ENCODE assay signal across 23 cellular contexts in genomic region chr5:33764786-33765185, GRCh38.
"Had no signal": no experiment of that assay in that cellular context is flagged by ENCODE, and none has a peak within 500 bp of the region (broad histone marks: within the 10 kb centered on the region; RNA-seq: fewer than 3 reads in every experiment).

No MANE protein-coding gene starts in this region.

- H3K4me1 Mint-ChIP-seq: activated CD4-positive, alpha-beta T cell treated with anti-CD3 and anti-CD28 coated beads, Interleukin-2, amount 10 ng/mL, durations not matched to agents 7 days and 5 days; activated CD8-positive, alpha-beta memory T cell treated with anti-CD3 and anti-CD28 coated beads, Interleukin-2, amount 10 ng/mL, durations not matched to agents 7 days and 5 days; activated naive CD4-positive, alpha-beta T cell treated with anti-CD3 and anti-CD28 coated beads, Interleukin-2, amount 10 ng/mL, durations not matched to agents 7 days and 5 days; immature natural killer cell; stimulated activated naive B cell treated with anti-CD40 and anti-IgM and Interleukin-4, amounts not matched to agents 10 μg/mL and 1 μg/mL and 100 μg/mL, for 72 hours had no signal

- H3K27ac Mint-ChIP-seq: activated CD4-positive, alpha-beta T cell treated with anti-CD3 and anti-CD28 coated beads, Interleukin-2, amount 10 ng/mL, durations not matched to agents 7 days and 5 days; activated CD8-positive, alpha-beta memory T cell treated with anti-CD3 and anti-CD28 coated beads, Interleukin-2, amount 10 ng/mL, durations not matched to agents 7 days and 5 days; activated CD8-positive, alpha-beta T cell treated with anti-CD3 and anti-CD28 coated beads for 36 hours; activated naive CD4-positive, alpha-beta T cell treated with anti-CD3 and anti-CD28 coated beads, Interleukin-2, amount 10 ng/mL, durations not matched to agents 7 days and 5 days; immature natural killer cell; nephron; stimulated activated naive B cell treated with anti-CD40 and anti-IgM and Interleukin-4, amounts not matched to agents 10 μg/mL and 1 μg/mL and 100 μg/mL, for 72 hours had no signal

- H3K27me3 Mint-ChIP-seq: activated CD8-positive, alpha-beta T cell treated with anti-CD3 and anti-CD28 coated beads for 36 hours had no signal

- H3K36me3 Mint-ChIP-seq: activated CD8-positive, alpha-beta memory T cell treated with anti-CD3 and anti-CD28 coated beads, Interleukin-2, amount 10 ng/mL, durations not matched to agents 7 days and 5 days; activated naive CD4-positive, alpha-beta T cell treated with anti-CD3 and anti-CD28 coated beads, Interleukin-2, amount 10 ng/mL, durations not matched to agents 7 days and 5 days; immature natural killer cell; stimulated activated naive B cell treated with anti-CD40 and anti-IgM and Interleukin-4, amounts not matched to agents 10 μg/mL and 1 μg/mL and 100 μg/mL, for 72 hours had no signal

- H3K4me3 Mint-ChIP-seq: activated CD4-positive, alpha-beta T cell treated with anti-CD3 and anti-CD28 coated beads, Interleukin-2, amount 10 ng/mL, durations not matched to agents 7 days and 5 days; activated CD8-positive, alpha-beta memory T cell treated with anti-CD3 and anti-CD28 coated beads, Interleukin-2, amount 10 ng/mL, durations not matched to agents 7 days and 5 days; activated CD8-positive, alpha-beta T cell treated with anti-CD3 and anti-CD28 coated beads for 36 hours; activated naive CD4-positive, alpha-beta T cell treated with anti-CD3 and anti-CD28 coated beads, Interleukin-2, amount 10 ng/mL, durations not matched to agents 7 days and 5 days; immature natural killer cell; nephron; stimulated activated naive B cell treated with anti-CD40 and anti-IgM and Interleukin-4, amounts not matched to agents 10 μg/mL and 1 μg/mL and 100 μg/mL, for 72 hours had no signal

- H3K9me3 Mint-ChIP-seq: activated CD4-positive, alpha-beta T cell treated with anti-CD3 and anti-CD28 coated beads, Interleukin-2, amount 10 ng/mL, durations not matched to agents 7 days and 5 days; activated CD8-positive, alpha-beta T cell treated with anti-CD3 and anti-CD28 coated beads for 36 hours; activated naive CD4-positive, alpha-beta T cell treated with anti-CD3 and anti-CD28 coated beads, Interleukin-2, amount 10 ng/mL, durations not matched to agents 7 days and 5 days; nephron; stimulated activated naive B cell treated with anti-CD40 and anti-IgM and Interleukin-4, amounts not matched to agents 10 μg/mL and 1 μg/mL and 100 μg/mL, for 72 hours had no signal

- H3K27ac ChIP-seq: sigmoid colon, testis, vagina, VCaP had no signal

- H3K36me3 ChIP-seq: sigmoid colon, vagina had no signal

- ATAC-seq: activated CD8-positive, alpha-beta memory T cell treated with anti-CD3 and anti-CD28 coated beads, Interleukin-2, amount 10 ng/mL, durations not matched to agents 7 days and 5 days; activated CD8-positive, alpha-beta T cell treated with anti-CD3 and anti-CD28 coated beads for 36 hours; left ventricle myocardium superior; stimulated activated naive B cell treated with anti-CD40 and anti-IgM and Interleukin-4, amounts not matched to agents 10 μg/mL and 1 μg/mL and 100 μg/mL, for 72 hours had no signal

- H3K4me1 ChIP-seq: testis, vagina had no signal

- DNase-seq: activated CD4-positive, alpha-beta T cell treated with anti-CD3 and anti-CD28 coated beads, Interleukin-2, amount 10 ng/mL, durations not matched to agents 7 days and 5 days; activated CD4-positive, CD25-positive, alpha-beta regulatory T cell treated with anti-CD3 and anti-CD28 coated beads, Interleukin-2, amount 50 U/mL, for 72 hours; activated CD8-positive, alpha-beta memory T cell treated with anti-CD3 and anti-CD28 coated beads, Interleukin-2, amount 10 ng/mL, durations not matched to agents 7 days and 5 days; activated CD8-positive, alpha-beta T cell treated with anti-CD3 and anti-CD28 coated beads for 36 hours; activated effector memory CD4-positive, alpha-beta T cell treated with anti-CD3 and anti-CD28 coated beads, Interleukin-2, amount 50 U/mL, for 16 hours; activated naive CD4-positive, alpha-beta T cell treated with anti-CD3 and anti-CD28 coated beads, Interleukin-2, amount 10 ng/mL, durations not matched to agents 7 days and 5 days; activated T-cell treated with anti-CD3 and anti-CD28 coated beads for 4 hours; amygdala; immature natural killer cell; kidney glomerular epithelial cell; left ventricle myocardium superior; mammary epithelial cell; occipital lobe; sigmoid colon; stimulated activated CD4-positive, alpha-beta T cell treated with anti-CD3 and anti-CD28 coated beads, Interleukin-2, amount 100 ng/mL, for 48 hours; stimulated activated CD8-positive, alpha-beta memory T cell treated with anti-CD3 and anti-CD28 coated beads, Interleukin-4, amount 100 ng/mL, for 48 hours; stimulated activated naive B cell treated with anti-CD40 and anti-IgM and Interleukin-4, amounts not matched to agents 10 μg/mL and 1 μg/mL and 100 μg/mL, for 72 hours; testis; trophoblast cell had no signal

- H3K4me3 ChIP-seq: sigmoid colon, testis, vagina had no signal

- H3K27me3 ChIP-seq: sigmoid colon, testis, vagina had no signal

- FAIRE-seq: endometrium had no signal

- H3K9me3 ChIP-seq: sigmoid colon, testis, vagina had no signal
